In genomic region chr2:219459460-219460311, GRCh38 we compare ENCODE assay signal across 8 cellular contexts. TPM values are rescaled to one million over a fixed set of nuclear protein-coding genes. Genes with fewer than 3 reads are reported as not detected.
A peak's percentile ranks its signal among the peaks of the same experiment; 100 is the strongest.
DNase-seq lines count a peak whose midpoint lies in the region; ATAC-seq, FAIRE-seq and TF ChIP-seq lines count a peak whose summit lies in the region.

No MANE protein-coding gene starts in this region.

- H2AFZ ChIP-seq in hepatocyte, result no peak overlapping the region

- no peaks in the 10 kb centered on the region for H3K9me2 ChIP-seq in hepatocyte (replicated peaks; ENCODE audit: insufficient read depth)

- peak; percentile 90 for TF ChIP-seq CTCF in A673 (conservative IDR thresholded peaks at IDR 0.05; ENCODE audit: low read depth, low read length)
- TF ChIP-seq CTCF in GM13976 (IDR thresholded peaks at IDR 0.05; ENCODE audit: borderline replicate concordance, control extremely low read depth, extremely low read depth, insufficient read depth, missing control alignments), result peak; percentile 77
- TF ChIP-seq CTCF in ascending aorta (IDR thresholded peaks at IDR 0.05), result peak; percentile 74 to 90 (median 84)
- TF ChIP-seq CTCF in hepatocyte (IDR thresholded peaks at IDR 0.05; ENCODE audit: poor library complexity), result peak; percentile 59

- CTCF ChIA-PET in A673 (lab: Charles Lee), result interaction anchor here (0.6 to 2.5 kb wide), 5 partner anchors 39 to 71 kb away, joined by 3 to 27 read pairs (median 3); partner anchors contain the start of gene GMPPA

- no TSS peak for BruUV-seq in A673 (replicated peaks; lab: Mats Ljungman, UMichigan)

- 52% methylated on average over 14 of the region's 14 CpGs for WGBS in hepatocyte (ENCODE audit: low lambda C conversion rate, missing lambda C conversion rate)

- no peaks in the 10 kb centered on the region for H3K9me3 ChIP-seq in A673 (ENCODE audit: low read depth, low read length, poor library complexity, severe bottlenecking)
- H3K9me3 ChIP-seq in ascending aorta, result no peaks in the 10 kb centered on the region
- H3K9me3 ChIP-seq in hepatocyte (ENCODE audit: low read depth), result no peaks in the 10 kb centered on the region
- H3K9me3 ChIP-seq in skeletal muscle satellite cell (replicated peaks; ENCODE audit: low read length), result no peaks in the 10 kb centered on the region

- H3K36me3 ChIP-seq in A673 (ENCODE audit: insufficient read depth, low read length, poor library complexity, severe bottlenecking) (no peaks in the 10 kb centered on the region), ascending aorta (peaks cover 48 to 58% of the 10 kb centered on the region in 2 donors), hepatocyte (replicated peaks; ENCODE audit: insufficient read depth, low read depth) (no peaks in the 10 kb centered on the region), skeletal muscle satellite cell (ENCODE audit: insufficient read depth, low read length) (peaks cover 5% of the 10 kb centered on the region)

- FAIRE-seq in RCC 7860 (lab: Jason Lieb, UNC), result no peak

- POLR2A ChIA-PET in A673 (lab: Charles Lee; ENCODE audit: low non-redundant PET), result no interaction called here

- H3K9ac ChIP-seq in skeletal muscle satellite cell (ENCODE audit: low read depth, low read length), result peak overlapping the region; percentile 32

- intact Hi-C loops in A673 (cut with micrococcal nuclease; ENCODE audit: unreplicated experiment) (loop anchor here (1.0 kb wide), 1 partner anchor 71 kb away; no protein-coding TSS in a partner anchor), ascending aorta (cut with DNase I) (loop anchor here (1.0 to 2.0 kb wide), 3 partner anchors 17 to 39 kb away; partner anchors contain the start of gene GMPPA)

- ATAC-seq in HG03103 (IDR thresholded peaks at IDR 0.05; ENCODE audit: low read depth, unreplicated experiment), result peak; percentile 69

- no peaks in the 10 kb centered on the region for H4K20me1 ChIP-seq in hepatocyte (ENCODE audit: insufficient read depth, poor library complexity, severe bottlenecking)

- H3K79me2 ChIP-seq in hepatocyte, result no peaks in the 10 kb centered on the region

- in situ Hi-C loops in GM13976 (cut with MboI; ENCODE audit: low sequenced_read_pairs, unreplicated experiment), result no loop called here

- H3K27me3 ChIP-seq in A673 (replicated peaks; ENCODE audit: insufficient read depth, low read depth, low read length, poor library complexity) (no peaks in the 10 kb centered on the region), ascending aorta (no peaks in the 10 kb centered on the region), hepatocyte (no peaks in the 10 kb centered on the region), skeletal muscle satellite cell (ENCODE audit: control insufficient read depth, insufficient read depth, low read length) (no peaks in the 10 kb centered on the region)

- H3K4me3 ChIP-seq in A673 (ENCODE audit: low read depth, low read length, poor library complexity, severe bottlenecking) (no peak overlapping the region), ascending aorta (peak overlapping the region in 1 of 2 donors; percentile 42), hepatocyte (no peak overlapping the region), skeletal muscle satellite cell (ENCODE audit: low read length) (no peak overlapping the region)

- peak overlapping the region; percentile 72 for H3K4me2 ChIP-seq in hepatocyte
- peak overlapping the region; percentile 31 for H3K4me2 ChIP-seq in skeletal muscle satellite cell (ENCODE audit: low read length)

- H3K27ac ChIP-seq in A673 (ENCODE audit: low read depth, low read length, poor library complexity, severe bottlenecking) (no peak overlapping the region), ascending aorta (peak overlapping the region; percentile 91 to 94), hepatocyte (peak overlapping the region; percentile 62)

- DNase-seq in A673 (ENCODE audit: low spot score), result peak; percentile 38
- DNase-seq in GM13976 (ENCODE audit: low spot score), result peak; percentile 89
- DNase-seq in RCC 7860 (ENCODE audit: low spot score), result peak; percentile 33
- peak in 1 of 2 donors; percentile 87 for DNase-seq in ascending aorta (ENCODE audit: low spot score in 2 of 2)
- peak; percentile 75 for DNase-seq in hepatocyte (ENCODE audit: low spot score)
- DNase-seq in central memory CD4-positive, alpha-beta T cell, result no peak

- H3K4me1 ChIP-seq in A673 (ENCODE audit: insufficient read depth, low read length, poor library complexity, severe bottlenecking) (peaks cover 6% of the 10 kb centered on the region), ascending aorta (peaks cover 35 to 63% of the 10 kb centered on the region in 2 donors), hepatocyte (ENCODE audit: insufficient read depth) (peaks cover 22% of the 10 kb centered on the region), skeletal muscle satellite cell (ENCODE audit: control insufficient read depth, insufficient read depth, low read length) (peaks cover 19% of the 10 kb centered on the region)

RNA-seq across cellular contexts. Expression of gene SPEG, which starts 25.0 kb away (rescaled TPM):
- total RNA-seq in A673 (2021), result 8.4 and 15.7 TPM in 2 replicates
- total RNA-seq in ascending aorta, result 390 TPM
- 21.1 and 21.6 TPM in 2 replicates for total RNA-seq in hepatocyte
- 35.8 and 40.0 TPM in 2 replicates for polyA plus RNA-seq in hepatocyte
- total RNA-seq in skeletal muscle satellite cell (2012; rRNA removed), result 9.6 and 11.4 TPM in 2 replicates

RNA-seq across cellular contexts. Expression of gene GMPPA, which starts 39.0 kb away (rescaled TPM):
- total RNA-seq in A673 (2021), result 32.1 and 45.8 TPM in 2 replicates
- total RNA-seq in ascending aorta, result 11.4 TPM
- 51.3 and 76.5 TPM in 2 replicates for total RNA-seq in hepatocyte
- polyA plus RNA-seq in hepatocyte, result 67.8 and 75.6 TPM in 2 replicates
- total RNA-seq in skeletal muscle satellite cell (2012; rRNA removed), result 51.2 and 71.9 TPM in 2 replicates

RNA-seq across cellular contexts. Expression of gene DES, which starts 41.5 kb away (rescaled TPM):
- total RNA-seq in A673 (2021) (not detected in 2 replicates), ascending aorta (182 TPM), hepatocyte (103 and 114 TPM in 2 replicates)
- 58.5 and 60.9 TPM in 2 replicates for polyA plus RNA-seq in hepatocyte
- total RNA-seq in skeletal muscle satellite cell (2012; rRNA removed), result 73.8 and 446 TPM in 2 replicates

RNA-seq across cellular contexts. Expression of gene ASIC4, which starts 54.6 kb away (rescaled TPM):
- total RNA-seq in A673 (2021) (0.45 and 1.2 TPM in 2 replicates), ascending aorta (not detected), hepatocyte (not detected in 2 replicates)
- 0.07 TPM in 1 of 2 replicates, not detected in the other for polyA plus RNA-seq in hepatocyte
- total RNA-seq in skeletal muscle satellite cell (2012; rRNA removed), result not detected in 2 replicates

Comparison
In these comparisons a context has a peak if more than half of its experiments do, and no peak if none do; other contexts are left out.
1. RNA of gene SPEG, which starts 25.0 kb away (total RNA-seq): 390 TPM in ascending aorta (single experiment); 21.1 to 21.6 TPM in hepatocyte and 8.4 to 15.7 TPM in A673; every median in the first group is over 10 times any median in the second.
2. RNA of gene DES, which starts 41.5 kb away (total RNA-seq): 182 TPM in ascending aorta (single experiment) and 103 to 114 TPM in hepatocyte; not detected in A673; every median in the first group is over 10 times any median in the second.
3. Peak in every context shown above with its lines, with median percentiles within 50 percentile points of each other: CTCF ChIP-seq.